10 cellular contexts compared by ENCODE assay signal in genomic region chr16:73064227-73064995, GRCh38. TPM values are rescaled to one million over a fixed set of nuclear protein-coding genes. Genes with fewer than 3 reads are reported as not detected.
A peak's percentile ranks its signal among the peaks of the same experiment; 100 is the strongest.
DNase-seq lines count a peak whose midpoint lies in the region; ATAC-seq, FAIRE-seq and TF ChIP-seq lines count a peak whose summit lies in the region.
"Had no signal": no experiment of that assay in that cellular context is flagged by ENCODE, and none has a peak within 500 bp of the region (broad histone marks: within the 10 kb centered on the region; RNA-seq: fewer than 3 reads in every experiment).

No MANE protein-coding gene starts in this region.

- H3K4me3 Mint-ChIP-seq in stimulated activated naive B cell treated with anti-CD40 and anti-IgM and Interleukin-4, amounts not matched to agents 10 μg/mL and 1 μg/mL and 100 μg/mL, for 72 hours, result peak overlapping the region; percentile 53 to 68

- H3K4me1 Mint-ChIP-seq in stimulated activated naive B cell treated with anti-CD40 and anti-IgM and Interleukin-4, amounts not matched to agents 10 μg/mL and 1 μg/mL and 100 μg/mL, for 72 hours, result peaks cover 23 to 52% of the 10 kb centered on the region in 2 donors

- no peak for DNase-seq in caudate nucleus (lab: John Stamatoyannopoulos, UW)
- DNase-seq in kidney, result peak; percentile 64
- no peak for DNase-seq in stimulated activated naive B cell treated with anti-CD40 and anti-IgM and Interleukin-4, amounts not matched to agents 10 μg/mL and 1 μg/mL and 100 μg/mL, for 72 hours
- DNase-seq in KG1 (lab: John Stamatoyannopoulos, UW), result no peak
- no peak for DNase-seq in transverse colon
- DNase-seq: activated naive CD4-positive, alpha-beta T cell; stimulated activated naive CD4-positive, alpha-beta T cell treated with Interleukin-2 at 50 U/mL for 16 hours had no signal

- no peak for TF ChIP-seq EP300 in transverse colon (IDR thresholded peaks at IDR 0.05; ENCODE audit: low read depth)

- H3K27me3 Mint-ChIP-seq in stimulated activated naive B cell treated with anti-CD40 and anti-IgM and Interleukin-4, amounts not matched to agents 10 μg/mL and 1 μg/mL and 100 μg/mL, for 72 hours, result peaks cover 73 to 89% of the 10 kb centered on the region in 2 donors

- H3K27ac ChIP-seq in HEK293 (ENCODE audit: extremely low read depth, low read depth, low read length), result no peak overlapping the region
- peak overlapping the region; percentile 36 for H3K27ac ChIP-seq in caudate nucleus (ENCODE audit: low read depth, low read length)
- H3K27ac ChIP-seq in kidney (ENCODE audit: low read depth in 2 of 2, low read length in 2 of 2), result peak overlapping the region in 1 of 2 donors; percentile 26
- peak overlapping the region in 2 of 4 donors; percentile 19 to 35 for H3K27ac ChIP-seq in transverse colon

- in situ Hi-C loops in transverse colon (cut with MboI; ENCODE audit: low pct_ligation_motif_present in 1 of 4, low pct_unique_long_range_greater_than_20kb in 1 of 4, low sequenced_read_pairs in 3 of 4), result loop anchor here in 3 of 4 donors (25.0 kb wide), 2 partner anchors 227 to 402 kb away; no protein-coding TSS in a partner anchor

- TF ChIP-seq POLR2A in transverse colon (IDR thresholded peaks at IDR 0.05), result no peak

- 29 to 38% methylated on average over 10 to 24 of the region's 24 CpGs for WGBS in transverse colon (ENCODE audit: low coverage in 1 of 2), 2 donors

- H3K27me3 ChIP-seq in transverse colon, result peaks cover 56% of the 10 kb centered on the region

- H3K36me3 Mint-ChIP-seq in stimulated activated naive B cell treated with anti-CD40 and anti-IgM and Interleukin-4, amounts not matched to agents 10 μg/mL and 1 μg/mL and 100 μg/mL, for 72 hours, result no peaks in the 10 kb centered on the region

- H3K27ac Mint-ChIP-seq in stimulated activated naive B cell treated with anti-CD40 and anti-IgM and Interleukin-4, amounts not matched to agents 10 μg/mL and 1 μg/mL and 100 μg/mL, for 72 hours, result peak overlapping the region; percentile 88

- POLR2A ChIA-PET in HEK293 (lab: Yijun Ruan, JAX), result interaction anchor here (0.6 kb wide), 1 partner anchor 135 kb away, joined by 6 read pairs; no protein-coding TSS in a partner anchor

- H3K4me1 ChIP-seq in HEK293 (ENCODE audit: control insufficient read depth, insufficient read depth, low read length) (peaks cover 22% of the 10 kb centered on the region), kidney (ENCODE audit: control insufficient read depth in 1 of 2, insufficient read depth in 1 of 2, low read depth in 1 of 2, low read length in 2 of 2) (peaks cover 0 to 20% of the 10 kb centered on the region in 2 donors), transverse colon (peaks cover 23 to 77% (median 40%) of the 10 kb centered on the region in 4 donors)

- intact Hi-C loops in kidney (cut with DNase I) (no loop called here), transverse colon (cut with DNase I; ENCODE audit: low total_unique reads) (no loop called here)

- FAIRE-seq in kidney (lab: Jason Lieb, UNC), result no peak

- H3K9me3 Mint-ChIP-seq in stimulated activated naive B cell treated with anti-CD40 and anti-IgM and Interleukin-4, amounts not matched to agents 10 μg/mL and 1 μg/mL and 100 μg/mL, for 72 hours, result no peaks in the 10 kb centered on the region

- TF ChIP-seq CTCF in HEK293 (tag by site-specific recombination; IDR thresholded peaks at IDR 0.05), result no peak
- no peak for TF ChIP-seq CTCF in kidney (IDR thresholded peaks at IDR 0.05; ENCODE audit: borderline replicate concordance, extremely low read depth, insufficient read depth)
- no peak for TF ChIP-seq CTCF in transverse colon (IDR thresholded peaks at IDR 0.05)

- ATAC-seq in stimulated activated naive B cell treated with anti-CD40 and anti-IgM and Interleukin-4, amounts not matched to agents 10 μg/mL and 1 μg/mL and 100 μg/mL, for 72 hours (replicated peaks), result peak in 1 of 2 donors; percentile 61
- ATAC-seq in HG02970 (IDR thresholded peaks at IDR 0.05; ENCODE audit: low FRiP score, unreplicated experiment), result no peak
- ATAC-seq in GM21526 (IDR thresholded peaks at IDR 0.05; ENCODE audit: low FRiP score, unreplicated experiment), result no peak

- H3K36me3 ChIP-seq in HEK293 (ENCODE audit: control insufficient read depth in 2 of 2, insufficient read depth in 1 of 2, low read length in 2 of 2), result no peaks in the 10 kb centered on the region
- H3K36me3 ChIP-seq in kidney (ENCODE audit: control insufficient read depth in 1 of 2, insufficient read depth in 2 of 2, low read length in 2 of 2), result no peaks in the 10 kb centered on the region
- no peaks in the 10 kb centered on the region for H3K36me3 ChIP-seq in transverse colon

- CTCF ChIA-PET in HEK293 (lab: Yijun Ruan, JAX), result interaction anchor here (0.6 to 0.7 kb wide), 2 partner anchors 90 to 597 kb away, joined by 3 to 4 read pairs; no protein-coding TSS in a partner anchor

- H3K9ac ChIP-seq in kidney (ENCODE audit: low read length in 2 of 2), result no peak overlapping the region

- H3K9me3 ChIP-seq in HEK293 (ENCODE audit: control insufficient read depth, insufficient read depth, low read depth, low read length) (no peaks in the 10 kb centered on the region), kidney (ENCODE audit: control insufficient read depth in 1 of 2, low read length in 2 of 2) (no peaks in the 10 kb centered on the region), transverse colon (no peaks in the 10 kb centered on the region)

- no peak overlapping the region for H3K4me3 ChIP-seq in HEK293 (ENCODE audit: low read depth, low read length)
- no peak overlapping the region for H3K4me3 ChIP-seq in kidney (ENCODE audit: low read length in 2 of 2)
- peak overlapping the region in 1 of 4 donors; percentile 22 for H3K4me3 ChIP-seq in transverse colon

TF ChIP-seq in HEK293, 187 proteins besides CTCF, POLR2A, EP300 and RAD21:
- TF ChIP-seq WT1 (tag by site-specific recombination; IDR thresholded peaks at IDR 0.05), result peak; percentile 64; the same call in 1 of the 2 replicates
- TF ChIP-seq, protein P1, sequence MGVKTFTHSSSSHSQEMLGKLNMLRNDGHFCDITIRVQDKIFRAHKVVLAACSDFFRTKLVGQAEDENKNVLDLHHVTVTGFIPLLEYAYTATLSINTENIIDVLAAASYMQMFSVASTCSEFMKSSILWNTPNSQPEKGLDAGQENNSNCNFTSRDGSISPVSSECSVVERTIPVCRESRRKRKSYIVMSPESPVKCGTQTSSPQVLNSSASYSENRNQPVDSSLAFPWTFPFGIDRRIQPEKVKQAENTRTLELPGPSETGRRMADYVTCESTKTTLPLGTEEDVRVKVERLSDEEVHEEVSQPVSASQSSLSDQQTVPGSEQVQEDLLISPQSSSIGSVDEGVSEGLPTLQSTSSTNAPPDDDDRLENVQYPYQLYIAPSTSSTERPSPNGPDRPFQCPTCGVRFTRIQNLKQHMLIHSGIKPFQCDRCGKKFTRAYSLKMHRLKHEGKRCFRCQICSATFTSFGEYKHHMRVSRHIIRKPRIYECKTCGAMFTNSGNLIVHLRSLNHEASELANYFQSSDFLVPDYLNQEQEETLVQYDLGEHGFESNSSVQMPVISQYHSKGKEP (tag by site-specific recombination; IDR thresholded peaks at IDR 0.05), result 0 out of 2 replicates have a peak, but pooled peaks have one; percentile 7
- 0 out of 2 replicates have a peak, but pooled peaks have one; percentile 22 for TF ChIP-seq TCF7L2 (IDR thresholded peaks at IDR 0.05; ENCODE audit: borderline replicate concordance, low read depth, low read length)
- TF ChIP-seq, protein P2, sequence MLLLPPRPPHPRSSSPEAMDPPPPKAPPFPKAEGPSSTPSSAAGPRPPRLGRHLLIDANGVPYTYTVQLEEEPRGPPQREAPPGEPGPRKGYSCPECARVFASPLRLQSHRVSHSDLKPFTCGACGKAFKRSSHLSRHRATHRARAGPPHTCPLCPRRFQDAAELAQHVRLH (tag by site-specific recombination; IDR thresholded peaks at IDR 0.05), result no peak
- no peak for TF ChIP-seq ZNF157 (tag by site-specific recombination; IDR thresholded peaks at IDR 0.05)
- TF ChIP-seq ZNF174 (tag by site-specific recombination; IDR thresholded peaks at IDR 0.05), result no peak
- TF ChIP-seq, protein P3, sequence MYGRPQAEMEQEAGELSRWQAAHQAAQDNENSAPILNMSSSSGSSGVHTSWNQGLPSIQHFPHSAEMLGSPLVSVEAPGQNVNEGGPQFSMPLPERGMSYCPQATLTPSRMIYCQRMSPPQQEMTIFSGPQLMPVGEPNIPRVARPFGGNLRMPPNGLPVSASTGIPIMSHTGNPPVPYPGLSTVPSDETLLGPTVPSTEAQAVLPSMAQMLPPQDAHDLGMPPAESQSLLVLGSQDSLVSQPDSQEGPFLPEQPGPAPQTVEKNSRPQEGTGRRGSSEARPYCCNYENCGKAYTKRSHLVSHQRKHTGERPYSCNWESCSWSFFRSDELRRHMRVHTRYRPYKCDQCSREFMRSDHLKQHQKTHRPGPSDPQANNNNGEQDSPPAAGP (tag by site-specific recombination; IDR thresholded peaks at IDR 0.05), result no peak
TF ChIP-seq in HEK293: peak in this region for 3.

RNA-seq across cellular contexts. Expression of gene ZFHX3, which starts 16.5 kb away (rescaled TPM):
- total RNA-seq in kidney (29.3 TPM), transverse colon (10 to 100 TPM; 12.3 to 23.7 (median 15.3) TPM)
- polyA plus RNA-seq in kidney (ENCODE audit: insufficient read depth, low read depth, low replicate concordance), result 2.3 TPM
